ENCODE assay signal across 30 cellular contexts in genomic region chr13:62960723-62961122, GRCh38.
"Had no signal": no experiment of that assay in that cellular context is flagged by ENCODE, and none has a peak within 500 bp of the region (broad histone marks: within the 10 kb centered on the region; RNA-seq: fewer than 3 reads in every experiment).

No MANE protein-coding gene starts in this region.

- H3K27ac ChIP-seq: adrenal gland, breast epithelium, cardiac muscle cell, coronary artery, dorsolateral prefrontal cortex, esophagus muscularis mucosa, foreskin keratinocyte, gastrocnemius medialis, heart left ventricle, VCaP had no signal

- H3K4me1 ChIP-seq: adrenal gland, breast epithelium, esophagus muscularis mucosa, foreskin keratinocyte, gastrocnemius medialis, heart left ventricle had no signal

- H3K9me3 ChIP-seq: adrenal gland, esophagus muscularis mucosa, gastrocnemius medialis had no signal

- H3K4me3 ChIP-seq: adrenal gland, breast epithelium, cardiac muscle cell, coronary artery, dorsolateral prefrontal cortex, esophagus muscularis mucosa, gastrocnemius medialis, heart left ventricle had no signal

- DNase-seq: activated B cell treated with CpG ODN at 0.5 μM for 24 hours; activated CD4-positive, alpha-beta T cell treated with anti-CD3 and anti-CD28 coated beads for 48 hours; activated CD4-positive, alpha-beta T cell treated with anti-CD3 and anti-CD28 coated beads, Interleukin-2, amount 50 U/mL, for 1 hour; activated CD4-positive, alpha-beta T cell treated with anti-CD3 and anti-CD28 coated beads, Interleukin-2, amount 50 U/mL, for 48 hours; activated CD8-positive, alpha-beta memory T cell treated with anti-CD3 and anti-CD28 coated beads for 24 hours; activated CD8-positive, alpha-beta T cell treated with anti-CD3 and anti-CD28 coated beads for 36 hours; activated effector memory CD4-positive, alpha-beta T cell treated with anti-CD3 and anti-CD28 coated beads, Interleukin-2, amount 50 U/mL, for 16 hours; activated naive CD4-positive, alpha-beta T cell treated with anti-CD3 and anti-CD28 coated beads for 36 hours; activated naive CD8-positive, alpha-beta T cell treated with anti-CD3 and anti-CD28 coated beads for 36 hours; activated naive CD8-positive, alpha-beta T cell treated with anti-CD3 and anti-CD28 coated beads, Interleukin-2, amount 50 U/mL, for 24 hours; activated T-cell treated with anti-CD3 and anti-CD28 coated beads, Interleukin-2, amount 50 U/mL, for 4 hours; adrenal gland; amygdala; aorta; central memory CD4-positive, alpha-beta T cell; cerebellar nuclear complex; dorsolateral prefrontal cortex; effector memory CD4-positive, alpha-beta T cell; erythroblast; foreskin keratinocyte; gastrocnemius medialis; glutamatergic neuron; heart left ventricle; T-helper 2 cell had no signal

- ATAC-seq: activated CD4-positive, CD25-positive, alpha-beta regulatory T cell treated with anti-CD3 and anti-CD28 coated beads, Interleukin-2, amount 50 U/mL, for 24 hours; activated CD8-positive, alpha-beta T cell treated with anti-CD3 and anti-CD28 coated beads for 36 hours; activated naive CD8-positive, alpha-beta T cell treated with anti-CD3 and anti-CD28 coated beads, Interleukin-2, amount 50 U/mL, for 24 hours; activated T-cell treated with anti-CD3 and anti-CD28 coated beads, Interleukin-2, amount 50 U/mL, for 4 hours; foreskin keratinocyte; gastrocnemius medialis; heart left ventricle had no signal

- H3K27me3 ChIP-seq: adrenal gland, breast epithelium, cardiac muscle cell, dorsolateral prefrontal cortex, esophagus muscularis mucosa, foreskin keratinocyte, gastrocnemius medialis, heart left ventricle had no signal

- H3K36me3 ChIP-seq: adrenal gland, breast epithelium, cardiac muscle cell, esophagus muscularis mucosa, gastrocnemius medialis, heart left ventricle had no signal
